In genomic region chr17:7852262-7852670, GRCh38 we compare ENCODE assay signal across 11 cellular contexts. TPM values are rescaled to one million over a fixed set of nuclear protein-coding genes. Genes with fewer than 3 reads are reported as not detected.
A peak's percentile ranks its signal among the peaks of the same experiment; 100 is the strongest.
DNase-seq lines count a peak whose midpoint lies in the region; ATAC-seq and TF ChIP-seq lines count a peak whose summit lies in the region.
"Had no signal": no experiment of that assay in that cellular context is flagged by ENCODE, and none has a peak within 500 bp of the region (broad histone marks: within the 10 kb centered on the region; RNA-seq: fewer than 3 reads in every experiment).

No MANE protein-coding gene starts in this region.

- TF ChIP-seq CTCF in lower leg skin (IDR thresholded peaks at IDR 0.05) = no peak
- no peak for TF ChIP-seq CTCF in uterus (IDR thresholded peaks at IDR 0.05)

- H3K27ac Mint-ChIP-seq in activated naive CD8-positive, alpha-beta T cell = peak overlapping the region; percentile 4
- H3K27ac Mint-ChIP-seq: HFFc6 had no signal

- no peaks in the 10 kb centered on the region for H3K36me3 ChIP-seq in uterus

- H3K4me3 ChIP-seq in lower leg skin (ENCODE audit: low read depth, poor library complexity, severe bottlenecking) (no peak overlapping the region), uterus (no peak overlapping the region)
- H3K4me3 ChIP-seq: lung had no signal

- H3K9me3 Mint-ChIP-seq in activated naive CD8-positive, alpha-beta T cell (ENCODE audit: low read depth) = no peaks in the 10 kb centered on the region
- H3K9me3 Mint-ChIP-seq: activated T-cell treated with anti-CD3 and anti-CD28 coated beads, Interleukin-2, amount 50 U/mL, for 4 hours; HFFc6 had no signal

- H3K9me3 ChIP-seq in uterus = no peaks in the 10 kb centered on the region

- DNase-seq in stimulated activated CD4-positive, alpha-beta T cell treated with anti-CD3 and anti-CD28 coated beads, Interleukin-4, amount 100 ng/mL, for 24 hours = peak; percentile 3
- no peak for DNase-seq in stimulated activated CD4-positive, alpha-beta T cell treated with anti-CD3 and anti-CD28 coated beads, Interleukin-2, amount 100 ng/mL, for 48 hours
- DNase-seq in lower leg skin (ENCODE audit: low spot score in 2 of 2) = peak; percentile 24 to 87
- DNase-seq in uterus = peak in 1 of 2 donors; percentile 45
- no peak for DNase-seq in NCI-H1092 (lab: John Stamatoyannopoulos, UW)
- no peak for DNase-seq in Ammon's horn (ENCODE audit: low spot score)

- no peak for TF ChIP-seq POLR2A in lower leg skin (IDR thresholded peaks at IDR 0.05)
- no peak for TF ChIP-seq POLR2A in uterus (IDR thresholded peaks at IDR 0.05)

- no peaks in the 10 kb centered on the region for H3K4me1 ChIP-seq in uterus

- 73 to 80% methylated on average over 14 to 20 of the region's 20 CpGs for WGBS in lower leg skin, 2 donors

- intact Hi-C loops in lower leg skin (cut with DNase I; ENCODE audit: low total_unique reads) = no loop called here
- intact Hi-C loops in uterus (cut with DNase I; ENCODE audit: low total_unique reads) = no loop called here

- no peaks in the 10 kb centered on the region for H3K27me3 Mint-ChIP-seq in activated naive CD8-positive, alpha-beta T cell

- H3K27me3 ChIP-seq in uterus = no peaks in the 10 kb centered on the region

- H3K4me1 Mint-ChIP-seq in activated naive CD8-positive, alpha-beta T cell (ENCODE audit: low read depth) = peaks cover 34% of the 10 kb centered on the region

- peaks cover 5% of the 10 kb centered on the region for H3K36me3 Mint-ChIP-seq in activated naive CD8-positive, alpha-beta T cell

- ATAC-seq in GM19351 (IDR thresholded peaks at IDR 0.05; ENCODE audit: unreplicated experiment) = no peak

- peak overlapping the region; percentile 2 to 25 for H3K27ac ChIP-seq in uterus

- peak overlapping the region; percentile 76 for H3K4me3 Mint-ChIP-seq in activated naive CD8-positive, alpha-beta T cell
- H3K4me3 Mint-ChIP-seq: HFFc6 had no signal

RNA-seq across cellular contexts. Expression of gene TMEM88, which starts 2.6 kb away (rescaled TPM):
- total RNA-seq in lower leg skin = 1 to 10 TPM in 3 of 4 donors, under 1 TPM in 1; 0.91 to 5.9 (median 3.4) TPM
- 10 to 100 TPM in 3 of 4 donors, 1 to 10 TPM in 1; 7.3 to 68.1 (median 28.1) TPM for total RNA-seq in uterus

RNA-seq across cellular contexts. Expression of gene NAA38, which starts 5.1 kb away (rescaled TPM):
- total RNA-seq in lower leg skin = 100 to 1,000 TPM in 1 of 4 donors, 10 to 100 TPM in 3; 56.8 to 101 (median 91.3) TPM
- total RNA-seq in uterus = 10 to 100 TPM in 3 of 4 donors, 1 to 10 TPM in 1; 3.6 to 94.7 (median 48.1) TPM

RNA-seq across cellular contexts. Expression of gene CYB5D1, which starts 5.5 kb away (rescaled TPM):
- total RNA-seq in lower leg skin (10 to 100 TPM in 1 of 4 donors, 1 to 10 TPM in 3; 7.0 to 14.1 (median 9.1) TPM), uterus (10 to 100 TPM in 3 of 4 donors, 1 to 10 TPM in 1; 3.1 to 17.6 (median 16.2) TPM)

RNA-seq across cellular contexts. Expression of gene KDM6B, which starts 18.2 kb away (rescaled TPM):
- 10 to 100 TPM; 12.5 to 30.9 (median 18.0) TPM for total RNA-seq in lower leg skin
- 10 to 100 TPM in 1 of 4 donors, 1 to 10 TPM in 3; 2.6 to 47.9 (median 4.4) TPM for total RNA-seq in uterus

RNA-seq across cellular contexts. Expression of gene CHD3, which starts 36.3 kb away (rescaled TPM):
- 10 to 100 TPM; 36.8 to 71.1 (median 54.8) TPM for total RNA-seq in lower leg skin
- 100 to 1,000 TPM in 3 of 4 donors, 10 to 100 TPM in 1; 81.0 to 165 (median 133) TPM for total RNA-seq in uterus

Comparison
In these comparisons a context has a peak if more than half of its experiments do, and no peak if none do; other contexts are left out.
1. DNase-seq: peak in stimulated activated CD4-positive, alpha-beta T cell treated with anti-CD3 and anti-CD28 coated beads, Interleukin-4, amount 100 ng/mL, for 24 hours (single experiment) and lower leg skin (2 of 2); none in stimulated activated CD4-positive, alpha-beta T cell treated with anti-CD3 and anti-CD28 coated beads, Interleukin-2, amount 100 ng/mL, for 48 hours (0 of 2), NCI-H1092 (single experiment) and Ammon's horn (single experiment).